In the genomic region with DNA sequence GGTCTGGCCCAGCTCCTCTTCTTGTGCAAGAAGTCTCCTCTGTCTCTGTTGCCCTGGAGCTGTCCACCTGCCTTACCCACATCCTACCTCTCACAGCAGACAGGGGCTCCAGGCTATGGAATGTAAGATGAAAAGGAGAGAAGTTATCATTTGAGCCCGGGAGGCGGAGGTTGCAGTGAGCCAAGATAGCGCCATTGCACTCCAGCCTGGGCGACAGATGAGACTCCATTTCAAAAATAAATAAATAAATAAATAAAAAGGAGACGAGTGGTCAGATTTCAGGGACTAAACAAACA, we compare ENCODE assay signal across 18 cellular contexts. TPM values are rescaled to one million over a fixed set of nuclear protein-coding genes. Genes with fewer than 3 reads are reported as not detected.
DNase-seq lines count a peak whose midpoint lies in the region; ATAC-seq, FAIRE-seq and TF ChIP-seq lines count a peak whose summit lies in the region.
"Had no signal": no experiment of that assay in that cellular context is flagged by ENCODE, and none has a peak within 500 bp of the region (broad histone marks: within the 10 kb centered on the region; RNA-seq: fewer than 3 reads in every experiment).

No MANE protein-coding gene starts in this region.

- TF ChIP-seq EP300 in K562 (IDR thresholded peaks at IDR 0.05; ENCODE audit: low read length) (no peak), HepG2 (IDR thresholded peaks at IDR 0.05; ENCODE audit: low read depth in 2 of 2, low read length in 2 of 2) (no peak), HepG2 (CRISPR knock-in tag; IDR thresholded peaks at IDR 0.05; ENCODE audit: borderline replicate concordance) (no peak)

- peaks cover 18% of the 10 kb centered on the region for H3K4me1 Mint-ChIP-seq in progenitor cell of endocrine pancreas (ENCODE audit: low read depth)

- peak overlapping the region; percentile 50 for H3K27ac Mint-ChIP-seq in progenitor cell of endocrine pancreas

- H3K79me1 ChIP-seq in neuronal stem cell (ENCODE audit: low read depth, low read length): no peaks in the 10 kb centered on the region

- no peak overlapping the region for H4K91ac ChIP-seq in neuronal stem cell (ENCODE audit: low read depth, low read length, poor library complexity)

- H3K27me3 Mint-ChIP-seq in progenitor cell of endocrine pancreas: no peaks in the 10 kb centered on the region

- H3F3A ChIP-seq in PC-9 (ENCODE audit: insufficient read depth, low read depth): no peaks in the 10 kb centered on the region; the same call in 1 of the 2 replicates

- no peak overlapping the region; a peak in 1 of 4 replicates for H3K9ac ChIP-seq in K562 (ENCODE audit: insufficient read depth in 1 of 2, low read depth in 2 of 2, low read length in 2 of 2)
- no peak overlapping the region for H3K9ac ChIP-seq in HepG2 (ENCODE audit: insufficient read depth, low read depth, low read length)
- no peak overlapping the region for H3K9ac ChIP-seq in neuronal stem cell (ENCODE audit: low read depth, low read length, poor library complexity)

- no peaks in the 10 kb centered on the region for H3K9me3 ChIP-seq in PC-9 (ENCODE audit: insufficient read depth, low read depth)
- H3K9me3 ChIP-seq in K562 (replicated peaks; ENCODE audit: control insufficient read depth, insufficient read depth, low read depth, low read length): no peaks in the 10 kb centered on the region
- no peaks in the 10 kb centered on the region for H3K9me3 ChIP-seq in HepG2 (ENCODE audit: low read length)
- no peaks in the 10 kb centered on the region for H3K9me3 ChIP-seq in WERI-Rb-1 (ENCODE audit: severe bottlenecking)
- no peaks in the 10 kb centered on the region for H3K9me3 ChIP-seq in neuronal stem cell (replicated peaks in 1 of 2; ENCODE audit: control insufficient read depth in 2 of 2, insufficient read depth in 1 of 2, low read depth in 1 of 2, low read length in 2 of 2)

- H3K27me3 ChIP-seq in PC-9 (ENCODE audit: insufficient read depth, low read depth) (no peaks in the 10 kb centered on the region), K562 (ENCODE audit: control insufficient read depth in 2 of 2, insufficient read depth in 2 of 2, low read length in 2 of 2) (no peaks in the 10 kb centered on the region), HepG2 (ENCODE audit: control insufficient read depth in 1 of 2, insufficient read depth in 2 of 2, low read length in 2 of 2) (no peaks in the 10 kb centered on the region), WERI-Rb-1 (ENCODE audit: insufficient read depth, low read depth, severe bottlenecking) (no peaks in the 10 kb centered on the region), neuronal stem cell (ENCODE audit: control insufficient read depth in 3 of 3, insufficient read depth in 3 of 3, low read depth in 1 of 3, low read length in 3 of 3) (no peaks in the 10 kb centered on the region)

- no peak overlapping the region for H2AK5ac ChIP-seq in neuronal stem cell (ENCODE audit: low read depth, low read length)

- no peak overlapping the region for H3K23ac ChIP-seq in neuronal stem cell (ENCODE audit: low read depth, low read length, poor library complexity)

- H3K18ac ChIP-seq in neuronal stem cell (ENCODE audit: low read length): no peak overlapping the region

- 0 out of 2 replicates have a peak overlapping the region, but pooled peaks have one; percentile 5 for H3K4me2 ChIP-seq in PC-9
- peak overlapping the region; percentile 25; the same call in 1 of the 2 replicates for H3K4me2 ChIP-seq in K562 (ENCODE audit: insufficient read depth, low read length)
- H3K4me2 ChIP-seq in HepG2 (ENCODE audit: low read depth, low read length): 0 out of 2 replicates have a peak overlapping the region, but pooled peaks have one; percentile 9
- no peak overlapping the region for H3K4me2 ChIP-seq in neuronal stem cell (ENCODE audit: insufficient read depth, low read length, poor library complexity, severe bottlenecking)

- H3K4ac ChIP-seq in neuronal stem cell (ENCODE audit: low read length): no peak overlapping the region

- H3K4me3 Mint-ChIP-seq in progenitor cell of endocrine pancreas (ENCODE audit: low read depth): no peak overlapping the region
- H3K4me3 Mint-ChIP-seq: H9 had no signal

- H2BK120ac ChIP-seq in neuronal stem cell (ENCODE audit: low read depth, low read length): no peak overlapping the region

- CTCF ChIA-PET in PC-9 (lab: Charles Lee) (no interaction called here), K562 (lab: Yijun Ruan, JAX; ENCODE audit: low intra/inter-chr PET ratio) (no interaction called here), HepG2 (lab: Yijun Ruan, JAX; ENCODE audit: low intra/inter-chr PET ratio, low total read pairs) (no interaction called here)

- H3K4me1 ChIP-seq in PC-9 (replicated peaks; ENCODE audit: insufficient read depth) (peaks cover 11% of the 10 kb centered on the region), K562 (replicated peaks in 1 of 2; ENCODE audit: control insufficient read depth in 2 of 2, insufficient read depth in 2 of 2, low read length in 2 of 2) (peaks cover 0 to 21% of the 10 kb centered on the region in 2 experiments; a peak in 2 of 5 replicates), HepG2 (ENCODE audit: insufficient read depth, low read length) (peaks cover 30% of the 10 kb centered on the region), neuronal stem cell (ENCODE audit: control insufficient read depth in 2 of 2, insufficient read depth in 1 of 2, low read depth in 1 of 2, low read length in 2 of 2) (no peaks in the 10 kb centered on the region)

- H3K36me3 ChIP-seq in PC-9 (ENCODE audit: low read depth): no peaks in the 10 kb centered on the region
- no peaks in the 10 kb centered on the region for H3K36me3 ChIP-seq in K562 (ENCODE audit: control insufficient read depth, insufficient read depth, low read length)
- H3K36me3 ChIP-seq in HepG2 (replicated peaks in 1 of 2; ENCODE audit: control insufficient read depth in 1 of 2, insufficient read depth in 2 of 2, low read length in 2 of 2): no peaks in the 10 kb centered on the region
- no peaks in the 10 kb centered on the region for H3K36me3 ChIP-seq in WERI-Rb-1
- no peaks in the 10 kb centered on the region for H3K36me3 ChIP-seq in neuronal stem cell (replicated peaks in 1 of 2; ENCODE audit: control insufficient read depth in 2 of 2, insufficient read depth in 2 of 2, low read length in 2 of 2)

- WGBS in K562 (ENCODE audit: insufficient coverage, low coverage, missing lambda C conversion rate): 5% methylated on average over 5 of the region's 5 CpGs
- WGBS in HepG2 (ENCODE audit: low lambda C conversion rate): 45% methylated on average over 5 of the region's 5 CpGs
- WGBS in neuronal stem cell (ENCODE audit: extremely low coverage in 2 of 2, insufficient read length in 2 of 2, insufficient replicate concordance in 1 of 2), 2 donors: no CpG with 5 or more reads among the region's 5 CpGs

- H3K79me2 ChIP-seq in PC-9 (ENCODE audit: low read depth): no peaks in the 10 kb centered on the region
- H3K79me2 ChIP-seq in K562 (ENCODE audit: control insufficient read depth, insufficient read depth, low read length): no peaks in the 10 kb centered on the region
- H3K79me2 ChIP-seq in HepG2 (ENCODE audit: insufficient read depth, low read length): no peaks in the 10 kb centered on the region

- no peaks in the 10 kb centered on the region for H3K9me2 ChIP-seq in PC-9 (ENCODE audit: insufficient read depth)

- no peak for TF ChIP-seq CTCF in PC-9 (conservative IDR thresholded peaks at IDR 0.05)
- TF ChIP-seq CTCF in K562 (IDR thresholded peaks at IDR 0.05 in 2 of 3, conservative IDR thresholded peaks at IDR 0.05 in 1 of 3; ENCODE audit: insufficient read depth in 2 of 3, low read depth in 1 of 3, low read length in 3 of 3): no peak
- no peak for TF ChIP-seq CTCF in HepG2 (CRISPR knock-in tag; IDR thresholded peaks at IDR 0.05)
- no peak for TF ChIP-seq CTCF in progenitor cell of endocrine pancreas (IDR thresholded peaks at IDR 0.05; ENCODE audit: unreplicated experiment)
- TF ChIP-seq CTCF in WERI-Rb-1 (IDR thresholded peaks at IDR 0.05; ENCODE audit: low read depth, low read length): no peak

- BruUV-seq in PC-9 (replicated peaks; lab: Mats Ljungman, UMichigan): no TSS peak
- no TSS peak for BruUV-seq in K562 (replicated peaks; lab: Mats Ljungman, UMichigan)
- no TSS peak for BruUV-seq in HepG2 (replicated peaks; lab: Mats Ljungman, UMichigan)

- H2BK5ac ChIP-seq in neuronal stem cell (ENCODE audit: low read length): no peak overlapping the region

- H3K4me3 ChIP-seq in PC-9 (no peak overlapping the region), K562 (no peak overlapping the region), HepG2 (replicated peaks in 1 of 3; ENCODE audit: insufficient read depth in 1 of 3, low read depth in 2 of 3, low read length in 3 of 3) (no peak overlapping the region), WERI-Rb-1 (ENCODE audit: low read depth, low read length) (no peak overlapping the region), neuronal stem cell (ENCODE audit: low read length in 2 of 2) (no peak overlapping the region)
- H3K4me3 ChIP-seq: SK-N-MC had no signal

- peak in 1 of 2 experiments; percentile 40 for DNase-seq in PC-9
- DNase-seq in K562 (ENCODE audit: extremely low read depth in 1 of 4, low spot score in 3 of 4): peak in 2 of 4 experiments; percentile 13 to 33
- no peak for DNase-seq in HepG2 (ENCODE audit: low spot score)
- DNase-seq in progenitor cell of endocrine pancreas (ENCODE audit: low spot score, unreplicated experiment): no peak
- DNase-seq in WERI-Rb-1: no peak
- no peak for DNase-seq in neuronal stem cell (ENCODE audit: low spot score)
- DNase-seq: COR-L47, EL, H9, NCI-H1417, NCI-H2029, NCI-H510A, NCI-H82, PC-3 had no signal

- H3K27ac ChIP-seq in PC-9: no peak overlapping the region
- no peak overlapping the region for H3K27ac ChIP-seq in K562 (ENCODE audit: extremely low read depth, low read depth, low read length)
- H3K27ac ChIP-seq in HepG2 (ENCODE audit: extremely low read length, insufficient read depth, low read length): no peak overlapping the region
- H3K27ac ChIP-seq in WERI-Rb-1: no peak overlapping the region
- no peak overlapping the region for H3K27ac ChIP-seq in neuronal stem cell (replicated peaks; ENCODE audit: low read length)
- H3K27ac ChIP-seq: HL-60, SK-N-MC had no signal

- POLR2A ChIA-PET in PC-9 (lab: Charles Lee; ENCODE audit: unreplicated experiment): no interaction called here
- POLR2A ChIA-PET in K562 (lab: Yijun Ruan, JAX): no interaction called here
- POLR2A ChIA-PET in HepG2 (lab: Yijun Ruan, JAX): no interaction called here

- intact Hi-C loops in PC-9 (cut with micrococcal nuclease; ENCODE audit: unreplicated experiment): no loop called here
- intact Hi-C loops in K562 (cut with micrococcal nuclease): loop anchor here (10.0 kb wide), 1 partner anchor 192 kb away; the partner anchor contains the start of gene RPS6
- intact Hi-C loops in HepG2 (cut with micrococcal nuclease; ENCODE audit: unreplicated experiment): no loop called here

- no peaks in the 10 kb centered on the region for H3K9me1 ChIP-seq in K562 (ENCODE audit: control insufficient read depth, insufficient read depth, low read length)

- in situ Hi-C loops in K562 (cut with MboI): no loop called here
- in situ Hi-C loops in HepG2 (cut with HindIII; ENCODE audit: extremely low pct_ligation_motif_present, low pct_unique_long_range_greater_than_20kb): no loop called here

- no peak overlapping the region for H2BK12ac ChIP-seq in neuronal stem cell (ENCODE audit: low read length)

- no peaks in the 10 kb centered on the region for H3K36me3 Mint-ChIP-seq in progenitor cell of endocrine pancreas (ENCODE audit: insufficient read depth)

- no peak for TF ChIP-seq POLR2A in K562 (conservative IDR thresholded peaks at IDR 0.05)
- no peak for TF ChIP-seq POLR2A in HepG2 (IDR thresholded peaks at IDR 0.05; ENCODE audit: insufficient read depth in 1 of 2, low read depth in 2 of 2, low read length in 2 of 2)

- ATAC-seq in K562 (peak; percentile 77), HepG2 (peak; percentile 56; the same call in 2 of the 3 replicates), GM19035 (IDR thresholded peaks at IDR 0.05; ENCODE audit: unreplicated experiment) (no peak)
- ATAC-seq: PC-3 had no signal

- H4K20me1 ChIP-seq in PC-9 (ENCODE audit: insufficient read depth) (no peaks in the 10 kb centered on the region), K562 (replicated peaks; ENCODE audit: control insufficient read depth, insufficient read depth, low read length) (no peaks in the 10 kb centered on the region), HepG2 (ENCODE audit: insufficient read depth, low read length) (no peaks in the 10 kb centered on the region)

- TF ChIP-seq RAD21 in K562 (CRISPR knock-in tag; conservative IDR thresholded peaks at IDR 0.05 in 1 of 2, IDR thresholded peaks at IDR 0.05 in 1 of 2) (no peak), HepG2 (CRISPR knock-in tag; IDR thresholded peaks at IDR 0.05) (no peak)

- no peak overlapping the region for H4K8ac ChIP-seq in neuronal stem cell (ENCODE audit: low read depth, low read length)

- H3K9me3 Mint-ChIP-seq in progenitor cell of endocrine pancreas (ENCODE audit: low read depth): no peaks in the 10 kb centered on the region
- H3K9me3 Mint-ChIP-seq: H9 had no signal

- FAIRE-seq in K562 (lab: Jason Lieb, UNC): no peak
- no peak for FAIRE-seq in HepG2 (lab: Jason Lieb, UNC)
- FAIRE-seq: HTR-8/SVneo had no signal

- no peak overlapping the region for H3K14ac ChIP-seq in neuronal stem cell (ENCODE audit: low read length)

- H2AFZ ChIP-seq in PC-9 (no peak overlapping the region), K562 (ENCODE audit: low read depth, low read length) (peak overlapping the region; percentile 40; the same call in 1 of the 2 replicates), HepG2 (ENCODE audit: low read length) (no peak overlapping the region), neuronal stem cell (ENCODE audit: low read length) (no peak overlapping the region)

- no peak overlapping the region for H2BK15ac ChIP-seq in neuronal stem cell (ENCODE audit: low read length)

RNA-seq across cellular contexts. Expression of gene DENND4C, which starts 37.5 kb away (rescaled TPM):
- total RNA-seq in PC-9 (2021): 23.1 and 29.5 TPM in 2 replicates
- 58.3 and 148 TPM in 2 replicates for total RNA-seq in K562 (2011; cell fraction: chromatin; rRNA removed; ENCODE audit: low replicate concordance)
- 21.2 and 29.9 TPM in 2 replicates for total RNA-seq in K562 (2011; cell fraction: nucleolus; rRNA removed)
- 52.6 and 70.1 TPM in 2 replicates for total RNA-seq in K562 (2011; cell fraction: nucleoplasm; rRNA removed)
- 13.6 and 15.3 TPM in 2 replicates for total RNA-seq in K562 (2014; rRNA removed)
- 24.4 and 26.2 TPM in 2 replicates for total RNA-seq in K562 (2014; rRNA removed; fragmentation: Illumina TruSeq; extraction: Trizol)
- 26.2 and 31.8 TPM in 2 replicates for total RNA-seq in K562 (2015; rRNA removed; fragmentation: Illumina TruSeq; extraction: Trizol)
- 13.8 and 13.9 TPM in 2 replicates for total RNA-seq in K562 (2021)
- polyA plus RNA-seq in K562 (2011; rRNA removed): 19.3 and 26.0 TPM in 2 replicates
- 4.9 and 9.3 TPM in 2 replicates for polyA plus RNA-seq in K562 (2011; cell fraction: cytosol; rRNA removed)
- polyA plus RNA-seq in K562 (2011; cell fraction: nucleus; rRNA removed): 16.9 and 17.1 TPM in 2 replicates
- polyA plus RNA-seq in K562 (2012): 8.7 and 11.1 TPM in 2 replicates
- polyA plus RNA-seq in K562 (2014; fragmentation: Illumina TruSeq; extraction: Trizol): 12.2 and 14.5 TPM in 2 replicates
- polyA plus RNA-seq in K562 (2014; fragmentation: Nextera tagmentation; extraction: Ambion mirVana): 1 to 10 TPM; 4.8 to 6.7 TPM
- polyA plus RNA-seq in K562 (2014; rRNA removed): 9.5 and 13.3 TPM in 2 replicates
- 63.2 and 72.7 TPM in 2 replicates for polyA minus RNA-seq in K562 (2011; rRNA and poly(A)+ RNA removed)
- polyA minus RNA-seq in K562 (2011; cell fraction: cytosol; rRNA and poly(A)+ RNA removed): 15.4 and 29.7 TPM in 2 replicates
- polyA minus RNA-seq in K562 (2011; cell fraction: nucleus; rRNA and poly(A)+ RNA removed): 39.0 and 62.6 TPM in 2 replicates
- 27.2 and 37.8 TPM in 2 replicates for total RNA-seq in HepG2 (2016; rRNA removed; fragmentation: Illumina TruSeq; extraction: Trizol)
- total RNA-seq in HepG2 (2016; cell fraction: cytosol; rRNA removed; fragmentation: Illumina TruSeq; extraction: Trizol; ENCODE audit: low read depth): 9.8 and 10.5 TPM in 2 replicates
- total RNA-seq in HepG2 (2016; cell fraction: insoluble cytoplasmic fraction; rRNA removed; fragmentation: Illumina TruSeq; extraction: Trizol): 28.0 and 37.6 TPM in 2 replicates
- total RNA-seq in HepG2 (2016; cell fraction: membrane; rRNA removed; fragmentation: Illumina TruSeq; extraction: Trizol): 9.8 and 11.7 TPM in 2 replicates
- total RNA-seq in HepG2 (2016; cell fraction: nucleus; rRNA removed; fragmentation: Illumina TruSeq; extraction: Trizol): 48.3 and 57.3 TPM in 2 replicates
- polyA plus RNA-seq in HepG2 (2011; rRNA removed): 18.0 and 19.1 TPM in 2 replicates
- polyA plus RNA-seq in HepG2 (2011; cell fraction: cytosol; rRNA removed): 7.4 and 12.2 TPM in 2 replicates
- polyA plus RNA-seq in HepG2 (2011; cell fraction: nucleus; rRNA removed): 14.8 and 19.2 TPM in 2 replicates
- 13.0 and 14.6 TPM in 2 replicates for polyA plus RNA-seq in HepG2 (2012)
- polyA plus RNA-seq in HepG2 (2016; cell fraction: cytosol; fragmentation: Illumina TruSeq; extraction: Trizol; ENCODE audit: low read depth): 0.53 and 0.61 TPM in 2 replicates
- polyA plus RNA-seq in HepG2 (2016; cell fraction: insoluble cytoplasmic fraction; fragmentation: Illumina TruSeq; extraction: Trizol; ENCODE audit: low read depth): 16.1 and 17.3 TPM in 2 replicates
- polyA plus RNA-seq in HepG2 (2016; cell fraction: membrane; fragmentation: Illumina TruSeq; extraction: Trizol; ENCODE audit: low read depth): 1.4 and 2.2 TPM in 2 replicates
- polyA plus RNA-seq in HepG2 (2016; cell fraction: nucleus; fragmentation: Illumina TruSeq; extraction: Trizol; ENCODE audit: insufficient read depth, low read depth): 25.6 and 26.6 TPM in 2 replicates
- polyA minus RNA-seq in HepG2 (2011; rRNA and poly(A)+ RNA removed; ENCODE audit: low replicate concordance): 16.1 and 17.5 TPM in 2 replicates
- 24.1 and 28.7 TPM in 2 replicates for polyA minus RNA-seq in HepG2 (2011; cell fraction: cytosol; rRNA and poly(A)+ RNA removed)
- 136 and 155 TPM in 2 replicates for polyA minus RNA-seq in HepG2 (2011; cell fraction: nucleus; rRNA and poly(A)+ RNA removed)
- total RNA-seq in progenitor cell of endocrine pancreas: 57.3 and 60.4 TPM in 2 replicates
- polyA plus RNA-seq in neuronal stem cell (2013, experiment 1 of 2): 13.3 TPM
- 14.0 TPM for polyA plus RNA-seq in neuronal stem cell (2013, experiment 2 of 2)
